Comparison of ENCODE assay signal across 8 cellular contexts in the genomic region with DNA sequence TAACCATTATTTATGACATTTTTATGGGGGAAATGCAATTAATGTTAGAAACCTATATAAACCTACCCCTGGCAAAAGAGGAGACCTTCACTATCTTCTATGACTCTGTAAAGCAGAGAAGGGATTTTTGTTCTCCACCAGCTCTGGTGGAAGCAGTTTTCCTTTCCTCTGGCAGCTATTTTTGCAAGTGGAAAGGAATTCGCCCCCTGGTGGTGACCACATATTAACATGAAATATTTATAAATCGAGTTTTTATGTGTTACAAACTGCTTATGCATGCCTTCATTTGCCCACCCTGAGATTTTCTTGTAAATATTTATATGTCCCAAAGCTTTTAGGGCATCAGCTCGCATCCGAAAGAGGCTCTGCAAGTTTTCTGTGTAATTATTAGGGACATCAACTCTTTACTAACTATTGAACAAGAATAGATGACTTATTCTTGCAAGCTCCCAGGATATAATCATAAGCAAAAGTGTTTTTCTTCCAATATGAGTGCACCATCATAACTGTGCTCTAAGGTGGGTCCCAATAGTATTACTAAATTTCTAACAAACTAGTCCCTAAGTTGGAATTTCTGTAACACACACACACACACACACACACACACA.
DNase-seq lines count a peak whose midpoint lies in the region; ATAC-seq, FAIRE-seq and TF ChIP-seq lines count a peak whose summit lies in the region.

No MANE protein-coding gene starts in this region.

- DNase-seq in AML-193 (lab: John Stamatoyannopoulos, UW) (peak; percentile 57 to 61), GM12892 (ENCODE audit: insufficient read length) (peak; percentile 2), NCI-H345 treated with DMSO at 0.1 percent for 48 hours (lab: John Stamatoyannopoulos, UW; ENCODE audit: unreplicated experiment) (peak; percentile 48), activated T-cell treated with anti-CD3 and anti-CD28 coated beads for 4 hours (peak; percentile 12), germinal center (ENCODE audit: low spot score) (peak; percentile 18), renal cortical epithelial cell (ENCODE audit: low read depth) (peak; percentile 56)

- no peak for FAIRE-seq in GM12892 (lab: Jason Lieb, UNC)

- TF ChIP-seq POLR2A in GM12892 (IDR thresholded peaks at IDR 0.05; ENCODE audit: low read depth, low read length) = no peak

- ATAC-seq in HG02623 (IDR thresholded peaks at IDR 0.05; ENCODE audit: unreplicated experiment) (no peak), GM21447 (IDR thresholded peaks at IDR 0.05; ENCODE audit: unreplicated experiment) (no peak)

Comparison
In these comparisons a context has a peak if more than half of its experiments do, and no peak if none do; other contexts are left out.
1. DNase-seq: peak in every context shown above with its lines; median percentile 59 in AML-193; 56 in renal cortical epithelial cell; 48 in NCI-H345 treated with DMSO at 0.1 percent for 48 hours; 18 in germinal center; 12 in activated T-cell treated with anti-CD3 and anti-CD28 coated beads for 4 hours; 2 in GM12892.